ENCODE assay signal across 11 cellular contexts in genomic region chr18:48843162-48843561, GRCh38.
DNase-seq lines count a peak whose midpoint lies in the region; ATAC-seq and TF ChIP-seq lines count a peak whose summit lies in the region.
"Had no signal": no experiment of that assay in that cellular context is flagged by ENCODE, and none has a peak within 500 bp of the region (broad histone marks: within the 10 kb centered on the region; RNA-seq: fewer than 3 reads in every experiment).

No MANE protein-coding gene starts in this region.

- intact Hi-C loops in Panc1 (cut with micrococcal nuclease; ENCODE audit: unreplicated experiment) (no loop called here), left ventricle myocardium superior (cut with micrococcal nuclease) (no loop called here), psoas muscle (cut with DNase I) (no loop called here)

- H3K4me2 ChIP-seq in SK-N-SH: no peak overlapping the region
- H3K4me2 ChIP-seq: KMS-11 had no signal

- peaks cover 16% of the 10 kb centered on the region for H3F3A ChIP-seq in SK-N-SH (replicated peaks; ENCODE audit: insufficient read depth)

- no peak overlapping the region for H3K4me3 ChIP-seq in SK-N-SH (ENCODE audit: low read depth in 2 of 2, low read length in 1 of 2)
- H3K4me3 ChIP-seq in Panc1 (ENCODE audit: low read depth in 2 of 2, low read length in 2 of 2): no peak overlapping the region
- H3K4me3 ChIP-seq in psoas muscle: no peak overlapping the region

- H3K79me2 ChIP-seq in SK-N-SH (ENCODE audit: insufficient read depth): peaks cover 3% of the 10 kb centered on the region; the same call in 1 of the 2 replicates

- no peak for TF ChIP-seq CTCF in SK-N-SH (IDR thresholded peaks at IDR 0.05)
- no peak for TF ChIP-seq CTCF in Panc1 (IDR thresholded peaks at IDR 0.05)
- TF ChIP-seq CTCF in psoas muscle (IDR thresholded peaks at IDR 0.05): no peak

- in situ Hi-C loops in Panc1 (cut with HindIII; ENCODE audit: low pct_unique_long_range_greater_than_20kb, low sequenced_read_pairs): loop anchor here (5.0 kb wide), 1 partner anchor 79 kb away; no protein-coding TSS in a partner anchor

- peaks cover 20 to 52% of the 10 kb centered on the region in 2 experiments; a peak in 3 of 4 replicates for H3K4me1 ChIP-seq in SK-N-SH (ENCODE audit: control insufficient read depth in 1 of 2, insufficient read depth in 2 of 2, low read depth in 1 of 2, low read length in 1 of 2)
- peaks cover 57% of the 10 kb centered on the region for H3K4me1 ChIP-seq in Panc1 (ENCODE audit: control insufficient read depth, insufficient read depth, low read length)
- peaks cover 34% of the 10 kb centered on the region for H3K4me1 ChIP-seq in psoas muscle

- no peak for TF ChIP-seq EP300 in SK-N-SH (IDR thresholded peaks at IDR 0.05; ENCODE audit: borderline replicate concordance in 1 of 2, low read depth in 1 of 2, low read length in 1 of 2)

- no peaks in the 10 kb centered on the region for H4K20me1 ChIP-seq in SK-N-SH (ENCODE audit: insufficient read depth)

- TF ChIP-seq RAD21 in SK-N-SH (IDR thresholded peaks at IDR 0.05; ENCODE audit: low read length): no peak

- no peak overlapping the region for H2AFZ ChIP-seq in SK-N-SH (ENCODE audit: low read depth)

- POLR2A ChIA-PET in SK-N-SH (lab: Yijun Ruan, JAX) (interaction anchor here (1.9 kb wide), 1 partner anchor 16 kb away, joined by 4 read pairs; no protein-coding TSS in a partner anchor), Panc1 (lab: Charles Lee) (no interaction called here)

- H3K36me3 ChIP-seq in SK-N-SH (replicated peaks in 1 of 2; ENCODE audit: control insufficient read depth in 1 of 2, insufficient read depth in 2 of 2, low read length in 1 of 2): no peaks in the 10 kb centered on the region
- no peaks in the 10 kb centered on the region for H3K36me3 ChIP-seq in Panc1 (ENCODE audit: control insufficient read depth, insufficient read depth, low read length)
- H3K36me3 ChIP-seq in psoas muscle (ENCODE audit: insufficient read depth in 1 of 2, low read depth in 1 of 2): no peaks in the 10 kb centered on the region

- peak overlapping the region in 1 of 2 experiments; percentile 41; a peak in 1 of 4 replicates for H3K27ac ChIP-seq in SK-N-SH (ENCODE audit: low read depth in 2 of 2, low read length in 1 of 2)
- peak overlapping the region; percentile 68 for H3K27ac ChIP-seq in Panc1 (ENCODE audit: low read length)
- peak overlapping the region; percentile 30 for H3K27ac ChIP-seq in psoas muscle
- H3K27ac ChIP-seq: 22Rv1, KMS-11 had no signal

- ATAC-seq in SK-N-SH treated with all-trans-retinoic acid at 6 μM for 48 hours (no peak), Panc1 (peak; percentile 13; the same call in 1 of the 2 replicates), left ventricle myocardium superior (no peak), psoas muscle (peak in 1 of 4 donors; percentile 6), GM21423 (IDR thresholded peaks at IDR 0.05; ENCODE audit: unreplicated experiment) (no peak), GM18909 (IDR thresholded peaks at IDR 0.05; ENCODE audit: poor library complexity, unreplicated experiment) (no peak)

- WGBS in SK-N-SH (ENCODE audit: low lambda C conversion rate): 77% methylated on average over 5 of the region's 8 CpGs
- 86 to 91% (median 88%) methylated on average over 6 to 8 of the region's 8 CpGs for WGBS in psoas muscle, 3 donors

- H3K9me2 ChIP-seq in SK-N-SH: no peaks in the 10 kb centered on the region

- BruUV-seq in Panc1 (replicated peaks; lab: Mats Ljungman, UMichigan): no TSS peak

- no peaks in the 10 kb centered on the region for H3K27me3 ChIP-seq in SK-N-SH (ENCODE audit: insufficient read depth)
- H3K27me3 ChIP-seq in Panc1 (ENCODE audit: control insufficient read depth, insufficient read depth, low read length): no peaks in the 10 kb centered on the region
- no peaks in the 10 kb centered on the region for H3K27me3 ChIP-seq in psoas muscle (ENCODE audit: insufficient read depth in 3 of 3, low read length in 2 of 3)

- CTCF ChIA-PET in SK-N-SH (lab: Yijun Ruan, JAX) (no interaction called here), Panc1 (lab: Charles Lee) (interaction anchor here (0.6 kb wide), 2 partner anchors 13 to 70 kb away, joined by 3 to 4 read pairs; no protein-coding TSS in a partner anchor)

- no peaks in the 10 kb centered on the region for H3K9me3 ChIP-seq in SK-N-SH
- H3K9me3 ChIP-seq in Panc1 (ENCODE audit: control insufficient read depth, insufficient read depth, low read depth, low read length): no peaks in the 10 kb centered on the region
- H3K9me3 ChIP-seq in psoas muscle: no peaks in the 10 kb centered on the region

- DNase-seq in SK-N-SH (no peak), Panc1 (ENCODE audit: low read depth, low spot score) (no peak), left ventricle myocardium superior (peak; percentile 11), psoas muscle (peak in 1 of 2 donors; percentile 18), anterior cingulate cortex (lab: John Stamatoyannopoulos, UW) (no peak)
- DNase-seq: stimulated activated CD4-positive, alpha-beta T cell treated with anti-CD3 and anti-CD28 coated beads, Interleukin-2, amount 100 ng/mL, for 48 hours had no signal

- no peak overlapping the region for H3K9ac ChIP-seq in SK-N-SH
- H3K9ac ChIP-seq: KMS-11 had no signal

TF ChIP-seq in SK-N-SH, 30 proteins besides CTCF, POLR2A, EP300 and RAD21:
- TF ChIP-seq IRF3 (IDR thresholded peaks at IDR 0.05; ENCODE audit: low read depth, low read length): no peak
- 0 out of 2 replicates have a peak, but pooled peaks have one; percentile 28 for TF ChIP-seq GATA2 (CRISPR knock-in tag; IDR thresholded peaks at IDR 0.05)
TF ChIP-seq in SK-N-SH: peak in this region for 1.

TF ChIP-seq in SK-N-SH treated with all-trans-retinoic acid at 6 μM for 48 hours, 23 proteins besides CTCF, POLR2A, EP300 and RAD21 (continues in another document):
- no peak for TF ChIP-seq TSHZ2 (CRISPR knock-in tag; IDR thresholded peaks at IDR 0.05)
- no peak for TF ChIP-seq ISL1 (CRISPR knock-in tag; IDR thresholded peaks at IDR 0.05)
- TF ChIP-seq OSR1 (CRISPR knock-in tag; IDR thresholded peaks at IDR 0.05): no peak
- TF ChIP-seq PPARA (CRISPR knock-in tag; IDR thresholded peaks at IDR 0.05; ENCODE audit: borderline replicate concordance): no peak
- TF ChIP-seq RARB (CRISPR knock-in tag; IDR thresholded peaks at IDR 0.05): no peak
- TF ChIP-seq GLIS3 (CRISPR knock-in tag; IDR thresholded peaks at IDR 0.05): no peak
- no peak for TF ChIP-seq ZNF70 (CRISPR knock-in tag; IDR thresholded peaks at IDR 0.05)
- TF ChIP-seq CREB5 (CRISPR knock-in tag; IDR thresholded peaks at IDR 0.05; ENCODE audit: low read depth): no peak
- no peak for TF ChIP-seq TOX (CRISPR knock-in tag; IDR thresholded peaks at IDR 0.05; ENCODE audit: borderline replicate concordance)
- no peak for TF ChIP-seq ESRRG (CRISPR knock-in tag; IDR thresholded peaks at IDR 0.05)
- TF ChIP-seq ZNF8 (CRISPR knock-in tag; IDR thresholded peaks at IDR 0.05): no peak
- no peak for TF ChIP-seq ARNTL (CRISPR knock-in tag; IDR thresholded peaks at IDR 0.05; ENCODE audit: borderline replicate concordance, low read depth)
- TF ChIP-seq CSRNP3 (CRISPR knock-in tag; IDR thresholded peaks at IDR 0.05): no peak
- TF ChIP-seq TCF4 (CRISPR knock-in tag; IDR thresholded peaks at IDR 0.05; ENCODE audit: borderline replicate concordance): no peak
- no peak for TF ChIP-seq ZFP3 (CRISPR knock-in tag; IDR thresholded peaks at IDR 0.05)
- no peak for TF ChIP-seq ZC3H10 (CRISPR knock-in tag; IDR thresholded peaks at IDR 0.05)
